ENCODE assay signal across 8 cellular contexts in the genomic region with DNA sequence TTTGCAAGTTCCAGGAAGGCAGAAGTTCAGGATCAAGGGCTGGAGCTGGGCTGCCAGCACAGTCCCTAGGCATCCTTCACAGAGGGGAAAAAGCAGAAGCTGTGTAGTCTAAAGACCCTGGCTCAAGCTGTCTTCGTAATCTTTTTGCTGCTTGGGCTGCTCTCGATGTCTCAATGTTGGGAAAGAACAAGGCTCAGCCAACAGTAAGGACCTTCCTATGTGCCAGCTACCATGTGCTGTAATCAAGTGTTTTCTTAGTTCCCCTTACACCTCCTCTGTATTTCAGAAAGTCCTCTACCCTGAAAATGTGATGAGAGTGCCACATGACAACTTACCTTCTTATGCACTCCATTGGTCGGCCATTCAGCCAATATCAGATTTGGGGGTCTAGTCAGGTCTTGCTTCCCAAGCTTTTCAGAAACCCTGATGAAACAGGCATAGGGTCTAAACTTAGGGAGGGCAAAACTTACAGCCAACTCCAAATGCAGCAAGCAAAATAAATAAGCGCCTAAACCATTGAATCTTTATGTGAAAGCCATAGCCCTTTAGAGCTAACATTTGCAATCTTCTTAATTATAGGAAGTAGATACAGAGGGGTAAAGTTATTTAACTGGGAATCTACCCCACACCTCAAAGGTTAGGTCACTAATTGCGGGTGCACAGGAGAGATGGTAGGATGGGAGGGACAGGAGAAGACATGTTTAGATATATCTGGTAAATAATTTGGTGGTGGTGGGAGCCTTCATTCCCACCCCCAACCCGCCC. TPM values are rescaled to one million over a fixed set of nuclear protein-coding genes. Genes with fewer than 3 reads are reported as not detected.
DNase-seq lines count a peak whose midpoint lies in the region; ATAC-seq and TF ChIP-seq lines count a peak whose summit lies in the region.

No MANE protein-coding gene starts in this region.

- H3K4me3 ChIP-seq in HFF-Myc (replicated peaks; ENCODE audit: low read depth, low read length) (peak overlapping the region; percentile 95), foreskin fibroblast (ENCODE audit: low read depth in 1 of 2, low read length in 2 of 2) (peak overlapping the region; percentile 43 to 83), thyroid gland (replicated peaks in 1 of 3) (peak overlapping the region in 2 of 3 donors; percentile 44 to 100)

- H3K9me3 ChIP-seq in thyroid gland, result no peaks in the 10 kb centered on the region

- peaks cover 19 to 40% of the 10 kb centered on the region in 2 donors for H3K4me1 ChIP-seq in thyroid gland

- DNase-seq in GM13976 (ENCODE audit: low spot score) (peak; percentile 53), HFF-Myc (ENCODE audit: extremely low read depth, low read depth) (no peak), SKM-1 treated with dmso at 0.1 percent for 144 hours (lab: John Stamatoyannopoulos, UW; ENCODE audit: unreplicated experiment) (peak; percentile 98), foreskin fibroblast (peak; percentile 13 to 36), thyroid gland (peak in 1 of 2 donors; percentile 8), NCI-H1694 (lab: John Stamatoyannopoulos, UW) (no peak), AG08395 (ENCODE audit: low spot score) (no peak)

- 49 to 59% methylated on average over 6 of the region's 6 CpGs for WGBS in thyroid gland, 2 donors

- no peak for TF ChIP-seq CTCF in GM13976 (IDR thresholded peaks at IDR 0.05; ENCODE audit: borderline replicate concordance, control extremely low read depth, extremely low read depth, insufficient read depth, missing control alignments)
- TF ChIP-seq CTCF in HFF-Myc (IDR thresholded peaks at IDR 0.05; ENCODE audit: low read depth, low read length, missing control alignments), result no peak
- no peak for TF ChIP-seq CTCF in foreskin fibroblast (IDR thresholded peaks at IDR 0.05; ENCODE audit: low read depth, low read length)
- no peak for TF ChIP-seq CTCF in thyroid gland (IDR thresholded peaks at IDR 0.05)

- in situ Hi-C loops in GM13976 (cut with MboI; ENCODE audit: low sequenced_read_pairs, unreplicated experiment), result no loop called here

- H3K36me3 ChIP-seq in thyroid gland, result no peaks in the 10 kb centered on the region

- no peaks in the 10 kb centered on the region for H3K27me3 ChIP-seq in thyroid gland

- no peak for TF ChIP-seq POLR2A in thyroid gland (IDR thresholded peaks at IDR 0.05)

- H3K27ac ChIP-seq in thyroid gland, result peak overlapping the region; percentile 58 to 97 (median 74)

- intact Hi-C loops in thyroid gland (cut with DNase I), result loop anchor here (5.0 kb wide), 1 partner anchor 64 kb away; the partner anchor contains the start of gene ARL8B

- ATAC-seq in HG03571 (IDR thresholded peaks at IDR 0.05; ENCODE audit: unreplicated experiment), result no peak

RNA-seq across cellular contexts. Expression of gene EDEM1, which starts 1.2 kb away (rescaled TPM):
- 10 to 100 TPM; 26.1 to 58.4 (median 43.0) TPM for total RNA-seq in thyroid gland

Comparison
In these comparisons a context has a peak if more than half of its experiments do, and no peak if none do; other contexts are left out.
1. DNase-seq: peak in GM13976 (single experiment), SKM-1 treated with dmso at 0.1 percent for 144 hours (single experiment) and foreskin fibroblast (2 of 2); none in HFF-Myc (single experiment), NCI-H1694 (single experiment) and AG08395 (single experiment).
2. Peak in every context shown above with its lines, with median percentiles within 50 percentile points of each other: H3K4me3 ChIP-seq.